8 cellular contexts compared by ENCODE assay signal in genomic region chr2:241540391-241540765, GRCh38. TPM values are rescaled to one million over a fixed set of nuclear protein-coding genes. Genes with fewer than 3 reads are reported as not detected.
DNase-seq lines count a peak whose midpoint lies in the region; ATAC-seq, FAIRE-seq and TF ChIP-seq lines count a peak whose summit lies in the region.

No MANE protein-coding gene starts in this region.

- POLR2A ChIA-PET in T-cell (lab: Charles Lee): interaction anchor here in 1 of 2 donors (0.6 kb wide), 1 partner anchor 242 kb away, joined by 9 read pairs; no protein-coding TSS in a partner anchor

- no peaks in the 10 kb centered on the region for H3K9me3 Mint-ChIP-seq in activated T-helper 2 cell treated with anti-CD3 and anti-CD28 coated beads, Interferon-gamma antibody, Interleukin-2, Interleukin-4, amounts not matched to agents 10 μg/mL and 5 μg/mL and 100 μg/mL, durations not matched to agents 14 hours and 24 hours and 36 hours
- no peaks in the 10 kb centered on the region for H3K9me3 Mint-ChIP-seq in T-cell

- no peaks in the 10 kb centered on the region for H3K79me2 ChIP-seq in smooth muscle cell (ENCODE audit: low read depth)

- H3K27ac Mint-ChIP-seq in activated T-helper 2 cell treated with anti-CD3 and anti-CD28 coated beads, Interferon-gamma antibody, Interleukin-2, Interleukin-4, amounts not matched to agents 10 μg/mL and 5 μg/mL and 100 μg/mL, durations not matched to agents 14 hours and 24 hours and 36 hours: no peak overlapping the region
- H3K27ac Mint-ChIP-seq in T-cell: no peak overlapping the region

- H3K27ac ChIP-seq in iPS-20b (ENCODE audit: low read length) (no peak overlapping the region), smooth muscle cell (ENCODE audit: low read depth) (peak overlapping the region; percentile 35), gastroesophageal sphincter (peak overlapping the region in 1 of 4 donors; percentile 78)

- no peak for TF ChIP-seq EP300 in gastroesophageal sphincter (IDR thresholded peaks at IDR 0.05)

- H3K9me3 ChIP-seq in iPS-20b (ENCODE audit: insufficient read depth, low read depth, low read length) (no peaks in the 10 kb centered on the region), smooth muscle cell (replicated peaks; ENCODE audit: low read depth) (no peaks in the 10 kb centered on the region), gastroesophageal sphincter (peaks cover 0 to 4% (median 0%) of the 10 kb centered on the region in 3 donors)

- FAIRE-seq in GM12892 (lab: Jason Lieb, UNC): no peak

- CTCF ChIA-PET in T-cell (lab: Charles Lee): no interaction called here

- H3K4me2 ChIP-seq in smooth muscle cell: peak overlapping the region; percentile 81

- H3K4me3 ChIP-seq in iPS-20b (ENCODE audit: low read length) (peak overlapping the region; percentile 65; the same call in 1 of the 2 replicates), smooth muscle cell (peak overlapping the region; percentile 35), gastroesophageal sphincter (peak overlapping the region in 1 of 2 donors; percentile 49)

- 50% methylated on average over 10 of the region's 10 CpGs for WGBS in smooth muscle cell (ENCODE audit: low lambda C conversion rate)
- WGBS in gastroesophageal sphincter (ENCODE audit: low coverage in 1 of 2), 2 donors: 0 to 50% methylated on average over 1 to 3 of the region's 10 CpGs

- intact Hi-C loops in activated T-helper 2 cell treated with anti-CD3 and anti-CD28 coated beads, Interferon-gamma antibody, Interleukin-2, Interleukin-4, amounts not matched to agents 10 μg/mL and 5 μg/mL and 100 μg/mL, durations not matched to agents 14 hours and 24 hours and 36 hours (cut with micrococcal nuclease): no loop called here

- no peaks in the 10 kb centered on the region; the same call in 1 of the 2 replicates for H3K4me1 ChIP-seq in iPS-20b (ENCODE audit: insufficient read depth, low read length)
- peaks cover 7% of the 10 kb centered on the region for H3K4me1 ChIP-seq in smooth muscle cell (ENCODE audit: low read depth)
- peaks cover 0 to 30% (median 10%) of the 10 kb centered on the region in 3 donors for H3K4me1 ChIP-seq in gastroesophageal sphincter

- DNase-seq in GM12892 (ENCODE audit: insufficient read length) (peak; percentile 15), smooth muscle cell (lab: John Stamatoyannopoulos, UW; ENCODE audit: unreplicated experiment) (no peak), T-cell (no peak), COLO829 (ENCODE audit: low spot score) (no peak)
- DNase-seq in activated T-helper 2 cell treated with anti-CD3 and anti-CD28 coated beads, Interferon-gamma antibody, Interleukin-2, Interleukin-4, amounts not matched to agents 10 μg/mL and 5 μg/mL and 100 μg/mL, durations not matched to agents 14 hours and 24 hours and 36 hours (ENCODE audit: low spot score): no peak
- DNase-seq in stimulated activated CD4-positive, alpha-beta T cell treated with anti-CD3 and anti-CD28 coated beads, Interleukin-1b, Interleukin-23, amount 100 ng/mL, for 48 hours: no peak

- H3K27me3 ChIP-seq in iPS-20b (ENCODE audit: insufficient read depth, low read length): peaks cover 47% of the 10 kb centered on the region
- peaks cover 24% of the 10 kb centered on the region for H3K27me3 ChIP-seq in smooth muscle cell (ENCODE audit: low read depth)
- peaks cover 54% of the 10 kb centered on the region for H3K27me3 ChIP-seq in gastroesophageal sphincter

- H4K20me1 ChIP-seq in smooth muscle cell (ENCODE audit: low read depth): no peaks in the 10 kb centered on the region

- H3K36me3 ChIP-seq in iPS-20b (ENCODE audit: insufficient read depth, low read depth, low read length) (no peaks in the 10 kb centered on the region), smooth muscle cell (ENCODE audit: low read depth) (no peaks in the 10 kb centered on the region), gastroesophageal sphincter (no peaks in the 10 kb centered on the region)

- peak overlapping the region; percentile 34 for H3K4me3 Mint-ChIP-seq in activated T-helper 2 cell treated with anti-CD3 and anti-CD28 coated beads, Interferon-gamma antibody, Interleukin-2, Interleukin-4, amounts not matched to agents 10 μg/mL and 5 μg/mL and 100 μg/mL, durations not matched to agents 14 hours and 24 hours and 36 hours (ENCODE audit: low read depth)
- H3K4me3 Mint-ChIP-seq in T-cell: peak overlapping the region in 1 of 3 donors; percentile 68

- H3K9ac ChIP-seq in iPS-20b (ENCODE audit: low read depth, low read length): no peak overlapping the region
- H3K9ac ChIP-seq in smooth muscle cell (ENCODE audit: low read depth): no peak overlapping the region

- ATAC-seq in T-cell (replicated peaks in 1 of 4) (no peak), gastroesophageal sphincter (no peak)

- peaks cover 7% of the 10 kb centered on the region for H3F3A ChIP-seq in smooth muscle cell (ENCODE audit: low read depth)

- TF ChIP-seq POLR2A in GM12892 (IDR thresholded peaks at IDR 0.05; ENCODE audit: low read depth, low read length) (no peak), gastroesophageal sphincter (IDR thresholded peaks at IDR 0.05) (no peak)

- H3K36me3 Mint-ChIP-seq in activated T-helper 2 cell treated with anti-CD3 and anti-CD28 coated beads, Interferon-gamma antibody, Interleukin-2, Interleukin-4, amounts not matched to agents 10 μg/mL and 5 μg/mL and 100 μg/mL, durations not matched to agents 14 hours and 24 hours and 36 hours (ENCODE audit: low read depth): no peaks in the 10 kb centered on the region
- no peaks in the 10 kb centered on the region for H3K36me3 Mint-ChIP-seq in T-cell

- peaks cover 3% of the 10 kb centered on the region for H3K4me1 Mint-ChIP-seq in activated T-helper 2 cell treated with anti-CD3 and anti-CD28 coated beads, Interferon-gamma antibody, Interleukin-2, Interleukin-4, amounts not matched to agents 10 μg/mL and 5 μg/mL and 100 μg/mL, durations not matched to agents 14 hours and 24 hours and 36 hours (ENCODE audit: low read depth)
- peaks cover 0 to 4% (median 3%) of the 10 kb centered on the region in 3 donors for H3K4me1 Mint-ChIP-seq in T-cell

- H3K27me3 Mint-ChIP-seq in activated T-helper 2 cell treated with anti-CD3 and anti-CD28 coated beads, Interferon-gamma antibody, Interleukin-2, Interleukin-4, amounts not matched to agents 10 μg/mL and 5 μg/mL and 100 μg/mL, durations not matched to agents 14 hours and 24 hours and 36 hours (ENCODE audit: low read depth): peaks cover 17% of the 10 kb centered on the region
- H3K27me3 Mint-ChIP-seq in T-cell: peaks cover 12 to 34% of the 10 kb centered on the region in 2 donors

- H2AFZ ChIP-seq in smooth muscle cell (ENCODE audit: low read depth): no peak overlapping the region

- TF ChIP-seq CTCF in smooth muscle cell (IDR thresholded peaks at IDR 0.05; ENCODE audit: borderline replicate concordance, insufficient read depth, poor library complexity, severe bottlenecking) (no peak), gastroesophageal sphincter (IDR thresholded peaks at IDR 0.05) (no peak)

RNA-seq across cellular contexts. Expression of gene BOK, which starts 18.2 kb away (rescaled TPM):
- polyA plus RNA-seq in GM12892 (2012; ENCODE audit: missing spikeins): 0.08 TPM
- 0.16 and 0.27 TPM in 2 replicates for total RNA-seq in activated T-helper 2 cell treated with anti-CD3 and anti-CD28 coated beads, Interferon-gamma antibody, Interleukin-2, Interleukin-4, amounts not matched to agents 10 μg/mL and 5 μg/mL and 100 μg/mL, durations not matched to agents 14 hours and 24 hours and 36 hours
- total RNA-seq in smooth muscle cell: 33.5 and 34.9 TPM in 2 replicates
- polyA plus RNA-seq in smooth muscle cell: 40.8 and 50.7 TPM in 2 replicates
- under 1 TPM in 3 of 5 donors, not detected in 2; 0.20 to 0.89 (median 0.35) TPM for total RNA-seq in T-cell
- total RNA-seq in gastroesophageal sphincter: 100 to 1,000 TPM in 1 of 4 donors, 10 to 100 TPM in 3; 46.0 to 128 (median 66.3) TPM

RNA-seq across cellular contexts. Expression of gene STK25, which starts 32.0 kb away (rescaled TPM):
- polyA plus RNA-seq in GM12892 (2012; ENCODE audit: missing spikeins): 83.1 TPM
- 116 and 122 TPM in 2 replicates for total RNA-seq in activated T-helper 2 cell treated with anti-CD3 and anti-CD28 coated beads, Interferon-gamma antibody, Interleukin-2, Interleukin-4, amounts not matched to agents 10 μg/mL and 5 μg/mL and 100 μg/mL, durations not matched to agents 14 hours and 24 hours and 36 hours
- total RNA-seq in smooth muscle cell (202 and 212 TPM in 2 replicates), T-cell (100 to 1,000 TPM; 113 to 199 (median 193) TPM), gastroesophageal sphincter (100 to 1,000 TPM; 125 to 234 (median 174) TPM)
- 200 and 201 TPM in 2 replicates for polyA plus RNA-seq in smooth muscle cell

Comparison
In these comparisons a context has a peak if more than half of its experiments do, and no peak if none do; other contexts are left out.
1. RNA of gene BOK, which starts 18.2 kb away (total RNA-seq): 46.0 to 128 TPM in gastroesophageal sphincter and 33.5 to 34.9 TPM in smooth muscle cell; 0.16 to 0.27 TPM in activated T-helper 2 cell treated with anti-CD3 and anti-CD28 coated beads, Interferon-gamma antibody, Interleukin-2, Interleukin-4, amounts not matched to agents 10 μg/mL and 5 μg/mL and 100 μg/mL, durations not matched to agents 14 hours and 24 hours and 36 hours and 0.20 to 0.89 TPM in T-cell; every median in the first group is over 10 times any median in the second.